ENCODE assay signal across 15 cellular contexts in genomic region chr17:15263680-15264079, GRCh38. TPM values are rescaled to one million over a fixed set of nuclear protein-coding genes. Genes with fewer than 3 reads are reported as not detected.
DNase-seq lines count a peak whose midpoint lies in the region; ATAC-seq, FAIRE-seq and TF ChIP-seq lines count a peak whose summit lies in the region.
"Had no signal": no experiment of that assay in that cellular context is flagged by ENCODE, and none has a peak within 500 bp of the region (broad histone marks: within the 10 kb centered on the region; RNA-seq: fewer than 3 reads in every experiment).

No MANE protein-coding gene starts in this region.

- H3K4me3 ChIP-seq in GM23248 (peak overlapping the region; percentile 94), skeletal muscle satellite cell (ENCODE audit: low read length) (peak overlapping the region; percentile 86)

- H3K9me3 ChIP-seq in GM23248 (ENCODE audit: low read depth) = no peaks in the 10 kb centered on the region
- no peaks in the 10 kb centered on the region for H3K9me3 ChIP-seq in skeletal muscle satellite cell (replicated peaks; ENCODE audit: low read length)
- H3K9me3 ChIP-seq: HAP-1 had no signal

- ATAC-seq in GM18517 (IDR thresholded peaks at IDR 0.05; ENCODE audit: unreplicated experiment) = no peak

- in situ Hi-C loops in GM23248 (cut with MboI) = loop anchor here (10.0 kb wide), 2 partner anchors 111 to 141 kb away; no protein-coding TSS in a partner anchor

- H3K27me3 ChIP-seq in GM23248 (replicated peaks; ENCODE audit: insufficient read depth) = peaks cover 7% of the 10 kb centered on the region; the same call in 1 of the 2 replicates
- no peaks in the 10 kb centered on the region for H3K27me3 ChIP-seq in layer of hippocampus (ENCODE audit: control insufficient read depth, insufficient read depth, low read length)
- H3K27me3 ChIP-seq in skeletal muscle satellite cell (ENCODE audit: control insufficient read depth, insufficient read depth, low read length) = peaks cover 42% of the 10 kb centered on the region

- peaks cover 26% of the 10 kb centered on the region for H3K79me2 ChIP-seq in GM23248 (ENCODE audit: insufficient read depth)

- no peak for FAIRE-seq in H54 (lab: Jason Lieb, UNC)

- peak overlapping the region; percentile 86 for H2AFZ ChIP-seq in GM23248

- DNase-seq in GM23248 = no peak
- peak; percentile 19 for DNase-seq in astrocyte of the hippocampus (ENCODE audit: low read depth, low spot score)
- no peak for DNase-seq in activated CD8-positive, alpha-beta memory T cell treated with anti-CD3 and anti-CD28 coated beads, Interleukin-2, amount 50 U/mL, for 48 hours
- no peak for DNase-seq in H54 (ENCODE audit: insufficient read length, low spot score)
- DNase-seq in HuH-7 (ENCODE audit: low spot score) = no peak
- DNase-seq: activated CD4-positive, alpha-beta T cell treated with anti-CD3 and anti-CD28 coated beads for 4 hours; activated naive CD4-positive, alpha-beta T cell treated with Interleukin-2 at 50 U/mL for 16 hours; CD4-positive, CD25-positive, alpha-beta regulatory T cell; effector memory CD4-positive, alpha-beta T cell; immature natural killer cell; NCI-H345 had no signal

- H3K9me2 ChIP-seq in GM23248 (ENCODE audit: insufficient read depth) = no peaks in the 10 kb centered on the region

- H4K20me1 ChIP-seq in GM23248 (ENCODE audit: insufficient read depth) = no peaks in the 10 kb centered on the region

- WGBS in GM23248 (ENCODE audit: low coverage in 1 of 2, low lambda C conversion rate in 2 of 2, missing lambda C conversion rate in 2 of 2), 2 experiments = 7 to 9% methylated on average over 3 of the region's 3 CpGs

- H3K4me1 ChIP-seq in GM23248 (ENCODE audit: insufficient read depth) = peaks cover 15% of the 10 kb centered on the region
- peaks cover 25% of the 10 kb centered on the region for H3K4me1 ChIP-seq in skeletal muscle satellite cell (ENCODE audit: control insufficient read depth, insufficient read depth, low read length)

- H3K9ac ChIP-seq in GM23248 (peak overlapping the region; percentile 93), skeletal muscle satellite cell (ENCODE audit: low read depth, low read length) (peak overlapping the region; percentile 93)

- peaks cover 16% of the 10 kb centered on the region for H3F3A ChIP-seq in GM23248 (ENCODE audit: insufficient read depth)

- peak overlapping the region; percentile 90 for H3K27ac ChIP-seq in GM23248
- H3K27ac ChIP-seq in layer of hippocampus (ENCODE audit: low read depth, low read length) = peak overlapping the region; percentile 95

- H3K36me3 ChIP-seq in GM23248 (ENCODE audit: low read depth) (no peaks in the 10 kb centered on the region), skeletal muscle satellite cell (ENCODE audit: insufficient read depth, low read length) (peaks cover 7% of the 10 kb centered on the region)

- TF ChIP-seq POLR2A in H54 (IDR thresholded peaks at IDR 0.05; ENCODE audit: low read depth, low read length) = no peak

- H3K4me2 ChIP-seq in GM23248 (ENCODE audit: unreplicated experiment) (peak overlapping the region; percentile 99), skeletal muscle satellite cell (ENCODE audit: low read length) (peak overlapping the region; percentile 95)

RNA-seq across cellular contexts. Expression of gene PMP22, which starts 1.4 kb away (rescaled TPM):
- total RNA-seq in GM23248 (2014; rRNA removed; shearing (Covaris generic)) = 45.0 and 67.2 TPM in 2 replicates
- polyA plus RNA-seq in GM23248 (2016; fragmentation: Nextera tagmentation; extraction: Ambion mirVana) = 124 and 126 TPM in 2 replicates
- 60.6 and 73.8 TPM in 2 replicates for total RNA-seq in skeletal muscle satellite cell (2012; rRNA removed)
- total RNA-seq: CD4-positive, CD25-positive, alpha-beta regulatory T cell had no signal
- polyA plus RNA-seq: CD4-positive, CD25-positive, alpha-beta regulatory T cell had no signal
